Comparison of ENCODE assay signal across 19 cellular contexts in genomic region chr19:38782212-38782611, GRCh38. TPM values are rescaled to one million over a fixed set of nuclear protein-coding genes. Genes with fewer than 3 reads are reported as not detected.
"Had no signal": no experiment of that assay in that cellular context is flagged by ENCODE, and none has a peak within 500 bp of the region (broad histone marks: within the 10 kb centered on the region; RNA-seq: fewer than 3 reads in every experiment).

No MANE protein-coding gene starts in this region.

RNA-seq across cellular contexts. Expression of gene LGALS7B, which starts 6.8 kb away (rescaled TPM):
- total RNA-seq: hepatocyte; kidney epithelial cell; left cardiac atrium; left colon; left lobe of liver; left lung; left ventricle myocardium inferior; left ventricle myocardium superior; liver; lower lobe of right lung; lung microvascular endothelial cell; mesenteric fat pad; mesothelial cell of epicardium; mononuclear cell; mucosa of descending colon; myocyte; naive thymus-derived CD4-positive, alpha-beta T cell had no signal
- polyA plus RNA-seq: hepatocyte; immature natural killer cell; naive thymus-derived CD4-positive, alpha-beta T cell had no signal

RNA-seq across cellular contexts. Expression of gene LGALS7, which starts 8.9 kb away (rescaled TPM):
- total RNA-seq: hepatocyte; kidney epithelial cell; left cardiac atrium; left colon; left lobe of liver; left ventricle myocardium inferior; left ventricle myocardium superior; liver; lower lobe of right lung; lung microvascular endothelial cell; mesenteric fat pad; mesothelial cell of epicardium; mononuclear cell; mucosa of descending colon; mucosa of gallbladder; myocyte; naive thymus-derived CD4-positive, alpha-beta T cell had no signal
- polyA plus RNA-seq: immature natural killer cell; liver; naive thymus-derived CD4-positive, alpha-beta T cell had no signal

RNA-seq across cellular contexts. Expression of gene LGALS4, which starts 30.5 kb away (rescaled TPM):
- total RNA-seq: kidney epithelial cell, lung microvascular endothelial cell, myocyte had no signal
- polyA plus RNA-seq: immature natural killer cell had no signal

RNA-seq across cellular contexts. Expression of gene CAPN12, which starts 37.9 kb away (rescaled TPM):
- total RNA-seq: left ventricle myocardium superior, myocyte had no signal
